In genomic region chr3:47163990-47164848, GRCh38 we compare ENCODE assay signal across 8 cellular contexts. TPM values are rescaled to one million over a fixed set of nuclear protein-coding genes. Genes with fewer than 3 reads are reported as not detected.
DNase-seq lines count a peak whose midpoint lies in the region; ATAC-seq and TF ChIP-seq lines count a peak whose summit lies in the region.

SETD2 (minus strand) TSS chr3:47164113; CDS start chr3:47163924, 189 bp downstream.

- H3K4me3 ChIP-seq in psoas muscle = peak within 1 kb of the TSS; percentile 94
- H3K4me3 ChIP-seq in urinary bladder (ENCODE audit: low read depth, low read length) = peak within 1 kb of the TSS; percentile 96

- H3K4me1 Mint-ChIP-seq in T-helper 17 cell = peaks cover 41% of the 10 kb centered on the region

- peak within 1 kb of the TSS; percentile 98 for H3K27ac Mint-ChIP-seq in T-helper 17 cell

- H3K36me3 ChIP-seq in psoas muscle (ENCODE audit: insufficient read depth in 1 of 2, low read depth in 1 of 2) = no peaks in the 10 kb centered on the region
- H3K36me3 ChIP-seq in urinary bladder (ENCODE audit: insufficient read depth) = no peaks in the 10 kb centered on the region

- H3K4me1 ChIP-seq in psoas muscle = peaks cover 45% of the 10 kb centered on the region
- H3K4me1 ChIP-seq in urinary bladder (ENCODE audit: insufficient read depth) = peaks cover 4% of the 10 kb centered on the region

- peak within 1 kb of the TSS; percentile 97 for H3K4me3 Mint-ChIP-seq in T-helper 17 cell

- ATAC-seq in HG02763 (IDR thresholded peaks at IDR 0.05; ENCODE audit: unreplicated experiment) (peak; percentile 68), T-helper 17 cell (peak; percentile 87), left ventricle myocardium superior (peak; percentile 97), psoas muscle (peak; percentile 95 to 96 (median 96))

- in situ Hi-C loops in GM13976 (cut with MboI; ENCODE audit: low sequenced_read_pairs, unreplicated experiment) = no loop called here

- DNase-seq in GM13976 (ENCODE audit: low spot score) = peak; percentile 93
- peak; percentile 37 for DNase-seq in NCI-H1417 treated with DMSO at 0.1 percent for 48 hours (lab: John Stamatoyannopoulos, UW)
- DNase-seq in T-helper 17 cell = peak; percentile 67 to 80 (median 78)
- peak; percentile 40 to 95 (median 87) for DNase-seq in amygdala (lab: John Stamatoyannopoulos, UW)
- peak; percentile 97 for DNase-seq in left ventricle myocardium superior
- DNase-seq in psoas muscle = peak; percentile 97 to 99

- peaks cover 6% of the 10 kb centered on the region for H3K36me3 Mint-ChIP-seq in T-helper 17 cell (ENCODE audit: low read depth)

- H3K9me3 ChIP-seq in T-helper 17 cell (ENCODE audit: control insufficient read depth, low read length, poor library complexity, severe bottlenecking) (no peaks in the 10 kb centered on the region), psoas muscle (no peaks in the 10 kb centered on the region)

- TF ChIP-seq CTCF in GM13976 (IDR thresholded peaks at IDR 0.05; ENCODE audit: borderline replicate concordance, control extremely low read depth, extremely low read depth, insufficient read depth, missing control alignments) (peak; percentile 66), psoas muscle (IDR thresholded peaks at IDR 0.05) (no peak)

- intact Hi-C loops in left ventricle myocardium superior (cut with micrococcal nuclease) = no loop called here
- intact Hi-C loops in psoas muscle (cut with DNase I) = loop anchor here in 1 of 2 donors (10.0 kb wide), 2 partner anchors 161 to 239 kb away; no protein-coding TSS in a partner anchor

- 0 to 1% (median 0%) methylated on average over 49 to 92 of the region's 96 CpGs for WGBS in psoas muscle, 3 donors
- WGBS in urinary bladder = under 1% methylated on average over 83 of the region's 96 CpGs

- H3K27me3 Mint-ChIP-seq in T-helper 17 cell = no peaks in the 10 kb centered on the region

- peak within 1 kb of the TSS; percentile 96 for H3K27ac ChIP-seq in psoas muscle
- peak within 1 kb of the TSS; percentile 96 for H3K27ac ChIP-seq in urinary bladder (ENCODE audit: low read depth)

- no peaks in the 10 kb centered on the region for H3K27me3 ChIP-seq in psoas muscle (ENCODE audit: insufficient read depth in 3 of 3, low read length in 2 of 3)

RNA-seq across cellular contexts. Expression of gene SETD2, which starts in this region (rescaled TPM):
- 10 to 100 TPM; 76.1 to 86.9 TPM for total RNA-seq in T-helper 17 cell
- total RNA-seq in left ventricle myocardium superior = 28.7 TPM
- 10 to 100 TPM; 33.7 to 38.1 (median 36.6) TPM for total RNA-seq in psoas muscle
- polyA plus RNA-seq in psoas muscle = 10 to 100 TPM; 10.1 to 28.2 (median 14.2) TPM
- total RNA-seq in urinary bladder = 95.7 TPM
- 22.5 TPM for polyA plus RNA-seq in urinary bladder

Comparison
In these comparisons a context has a peak if more than half of its experiments do, and no peak if none do; other contexts are left out.
1. Peak in every context shown above with its lines: DNase-seq, ATAC-seq, H3K4me3 ChIP-seq and H3K27ac ChIP-seq.
2. DNase-seq: peak in every context shown above with its lines; median percentile 98 in psoas muscle; 97 in left ventricle myocardium superior; 93 in GM13976; 87 in amygdala; 78 in T-helper 17 cell; 37 in NCI-H1417 treated with DMSO at 0.1 percent for 48 hours.